Comparison of ENCODE assay signal across 18 cellular contexts in the genomic region with DNA sequence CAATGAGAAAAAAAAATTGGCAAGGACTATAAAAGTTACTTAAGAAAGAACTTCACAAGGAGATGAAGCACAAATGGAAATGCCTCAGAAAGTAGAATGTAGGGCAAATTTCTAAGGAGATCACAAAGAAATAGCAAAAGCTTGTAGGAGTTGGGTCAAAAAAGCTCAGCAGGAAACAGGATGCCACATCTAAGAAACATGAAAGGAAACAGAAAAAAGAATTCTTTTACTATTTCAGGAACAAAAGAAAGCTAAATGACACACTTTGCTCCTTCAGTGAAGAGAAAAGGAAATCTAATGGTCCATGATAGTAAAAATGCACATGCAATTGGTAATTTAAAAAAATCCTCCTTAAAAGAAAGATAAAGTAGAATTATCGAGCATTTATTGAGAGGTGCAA.
"Had no signal": no experiment of that assay in that cellular context is flagged by ENCODE, and none has a peak within 500 bp of the region (broad histone marks: within the 10 kb centered on the region; RNA-seq: fewer than 3 reads in every experiment).

No MANE protein-coding gene starts in this region.

- H3K27ac ChIP-seq: left lung, tibial artery had no signal

- DNase-seq: activated CD4-positive, alpha-beta memory T cell treated with anti-CD3 and anti-CD28 coated beads, Interleukin-2, amount 10 ng/mL, durations not matched to agents 7 days and 5 days; activated CD4-positive, alpha-beta T cell treated with anti-CD3 and anti-CD28 coated beads for 48 hours; activated CD4-positive, CD25-positive, alpha-beta regulatory T cell; activated CD8-positive, alpha-beta memory T cell treated with anti-CD3 and anti-CD28 coated beads, Interleukin-2, amount 10 ng/mL, durations not matched to agents 7 days and 5 days; activated naive CD4-positive, alpha-beta T cell; activated naive CD8-positive, alpha-beta T cell treated with anti-CD3 and anti-CD28 coated beads for 36 hours; activated T-cell treated with anti-CD3 and anti-CD28 coated beads, Interleukin-2, amount 50 U/mL, for 1 hour; amniotic stem cell; dermis blood vessel endothelial cell; effector memory CD8-positive, alpha-beta T cell; left lung; midbrain; retina; stimulated activated CD4-positive, alpha-beta T cell treated with anti-CD3 and anti-CD28 coated beads, Interleukin-12 subunit alpha, Interleukin-12 subunit beta, amount 100 ng/mL, for 4 hours; stimulated activated CD4-positive, alpha-beta T cell treated with anti-CD3 and anti-CD28 coated beads, Interleukin-1b, Interleukin-23, amount 100 ng/mL, for 48 hours; stimulated activated naive CD4-positive, alpha-beta T cell treated with Interleukin-2 at 50 U/mL for 16 hours; tibial artery had no signal

- H3K4me3 ChIP-seq: left lung, tibial artery had no signal

- H3K4me1 ChIP-seq: left lung, tibial artery had no signal

- H3K27me3 ChIP-seq: left lung, tibial artery had no signal

- ATAC-seq: activated CD8-positive, alpha-beta memory T cell treated with anti-CD3 and anti-CD28 coated beads, Interleukin-2, amount 10 ng/mL, durations not matched to agents 7 days and 5 days; activated T-helper 17 cell treated with anti-CD3 and anti-CD28 coated beads, Interleukin-2, amount 50 U/mL, for 72 hours; effector memory CD8-positive, alpha-beta T cell; left lung had no signal

- H3K36me3 ChIP-seq: left lung, tibial artery had no signal

- H3K9me3 ChIP-seq: left lung, tibial artery had no signal
